In the genomic region with DNA sequence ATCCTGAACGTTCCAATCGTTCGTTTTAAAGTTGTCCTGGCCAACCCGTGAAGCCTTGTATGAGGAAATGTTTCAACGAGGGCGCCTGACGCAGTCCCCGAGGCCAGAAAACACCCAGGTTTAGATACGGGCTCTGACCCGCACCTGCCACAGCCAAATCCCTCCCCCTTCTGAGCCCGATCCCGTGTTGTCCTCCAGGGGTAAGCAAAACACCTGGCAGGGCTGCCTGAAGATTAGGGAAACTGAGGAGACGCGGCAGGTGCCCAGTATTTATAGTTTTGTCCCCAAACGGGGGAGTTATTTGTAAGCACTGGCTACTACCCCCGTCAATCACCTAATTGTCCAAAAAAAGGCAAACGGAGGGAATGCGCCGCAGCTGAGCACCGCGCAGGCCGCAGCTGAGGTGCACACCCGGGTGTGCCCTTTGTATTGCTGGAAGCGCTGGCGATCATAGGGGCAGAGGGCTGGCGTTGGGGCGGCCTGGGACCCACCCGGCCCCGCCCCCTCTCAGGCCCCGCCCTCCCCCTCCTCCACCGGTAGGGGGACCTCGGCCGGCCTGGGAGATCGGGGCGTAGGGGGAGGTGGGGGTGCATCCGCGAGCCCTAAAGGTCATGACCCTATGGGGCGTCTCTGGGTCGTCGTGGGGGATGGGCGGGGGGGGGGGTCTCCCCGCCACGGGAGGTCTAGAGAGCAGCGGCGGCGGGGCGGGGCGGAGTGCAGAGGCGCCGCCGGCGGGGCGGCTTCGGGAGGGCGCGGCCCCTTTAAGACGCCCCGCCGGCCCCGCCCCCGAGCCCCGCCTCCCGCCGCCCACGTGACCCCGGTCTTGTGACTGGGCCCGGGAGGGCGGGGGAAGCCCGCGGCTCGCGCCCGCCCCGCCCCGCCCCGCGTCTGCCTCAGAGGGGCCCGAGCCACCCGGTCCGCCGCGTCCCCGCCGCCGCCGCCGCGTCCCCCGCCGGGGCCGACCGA, we compare ENCODE assay signal across 1 cellular context.
TF ChIP-seq lines count a peak whose summit lies in the region.

A gene with protein sequence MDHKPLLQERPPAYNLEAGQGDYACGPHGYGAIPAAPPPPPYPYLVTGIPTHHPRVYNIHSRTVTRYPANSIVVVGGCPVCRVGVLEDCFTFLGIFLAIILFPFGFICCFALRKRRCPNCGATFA (plus strand): TSS at position 896 of the 966 bp plus-strand sequence. CDS start 110 bp downstream, outside the sequence.

TF ChIP-seq in HepG2, 621 proteins besides CTCF, POLR2A, EP300 and RAD21 (continued from another document and continues in another):
- TF ChIP-seq, protein P1, sequence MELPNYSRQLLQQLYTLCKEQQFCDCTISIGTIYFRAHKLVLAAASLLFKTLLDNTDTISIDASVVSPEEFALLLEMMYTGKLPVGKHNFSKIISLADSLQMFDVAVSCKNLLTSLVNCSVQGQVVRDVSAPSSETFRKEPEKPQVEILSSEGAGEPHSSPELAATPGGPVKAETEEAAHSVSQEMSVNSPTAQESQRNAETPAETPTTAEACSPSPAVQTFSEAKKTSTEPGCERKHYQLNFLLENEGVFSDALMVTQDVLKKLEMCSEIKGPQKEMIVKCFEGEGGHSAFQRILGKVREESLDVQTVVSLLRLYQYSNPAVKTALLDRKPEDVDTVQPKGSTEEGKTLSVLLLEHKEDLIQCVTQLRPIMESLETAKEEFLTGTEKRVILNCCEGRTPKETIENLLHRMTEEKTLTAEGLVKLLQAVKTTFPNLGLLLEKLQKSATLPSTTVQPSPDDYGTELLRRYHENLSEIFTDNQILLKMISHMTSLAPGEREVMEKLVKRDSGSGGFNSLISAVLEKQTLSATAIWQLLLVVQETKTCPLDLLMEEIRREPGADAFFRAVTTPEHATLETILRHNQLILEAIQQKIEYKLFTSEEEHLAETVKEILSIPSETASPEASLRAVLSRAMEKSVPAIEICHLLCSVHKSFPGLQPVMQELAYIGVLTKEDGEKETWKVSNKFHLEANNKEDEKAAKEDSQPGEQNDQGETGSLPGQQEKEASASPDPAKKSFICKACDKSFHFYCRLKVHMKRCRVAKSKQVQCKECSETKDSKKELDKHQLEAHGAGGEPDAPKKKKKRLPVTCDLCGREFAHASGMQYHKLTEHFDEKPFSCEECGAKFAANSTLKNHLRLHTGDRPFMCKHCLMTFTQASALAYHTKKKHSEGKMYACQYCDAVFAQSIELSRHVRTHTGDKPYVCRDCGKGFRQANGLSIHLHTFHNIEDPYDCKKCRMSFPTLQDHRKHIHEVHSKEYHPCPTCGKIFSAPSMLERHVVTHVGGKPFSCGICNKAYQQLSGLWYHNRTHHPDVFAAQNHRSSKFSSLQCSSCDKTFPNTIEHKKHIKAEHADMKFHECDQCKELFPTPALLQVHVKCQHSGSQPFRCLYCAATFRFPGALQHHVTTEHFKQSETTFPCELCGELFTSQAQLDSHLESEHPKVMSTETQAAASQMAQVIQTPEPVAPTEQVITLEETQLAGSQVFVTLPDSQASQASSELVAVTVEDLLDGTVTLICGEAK (IDR thresholded peaks at IDR 0.05) = no peak
- TF ChIP-seq, protein P1 (CRISPR knock-in tag; IDR thresholded peaks at IDR 0.05) = 0 out of 2 replicates have a peak, but pooled peaks have one; percentile 40
- TF ChIP-seq MED8 (CRISPR knock-in tag; IDR thresholded peaks at IDR 0.05; ENCODE audit: insufficient replicate concordance) = no peak
- 0 out of 2 replicates have a peak, but pooled peaks have one; percentile 32 for TF ChIP-seq ZSCAN12 (CRISPR knock-in tag; IDR thresholded peaks at IDR 0.05)
- no peak for TF ChIP-seq MAF1 (CRISPR knock-in tag; IDR thresholded peaks at IDR 0.05; ENCODE audit: borderline replicate concordance)
- TF ChIP-seq KLF9 (CRISPR knock-in tag; IDR thresholded peaks at IDR 0.05; ENCODE audit: low read depth) = no peak
- peak; percentile 27; the same call in 1 of the 2 replicates for TF ChIP-seq MYC (CRISPR knock-in tag; IDR thresholded peaks at IDR 0.05; ENCODE audit: borderline replicate concordance)
- peak; percentile 24; the same call in 1 of the 2 replicates for TF ChIP-seq THAP11 (CRISPR knock-in tag; IDR thresholded peaks at IDR 0.05)
- TF ChIP-seq ARHGAP35 (CRISPR knock-in tag; IDR thresholded peaks at IDR 0.05; ENCODE audit: borderline replicate concordance) = no peak
- TF ChIP-seq, protein P2, sequence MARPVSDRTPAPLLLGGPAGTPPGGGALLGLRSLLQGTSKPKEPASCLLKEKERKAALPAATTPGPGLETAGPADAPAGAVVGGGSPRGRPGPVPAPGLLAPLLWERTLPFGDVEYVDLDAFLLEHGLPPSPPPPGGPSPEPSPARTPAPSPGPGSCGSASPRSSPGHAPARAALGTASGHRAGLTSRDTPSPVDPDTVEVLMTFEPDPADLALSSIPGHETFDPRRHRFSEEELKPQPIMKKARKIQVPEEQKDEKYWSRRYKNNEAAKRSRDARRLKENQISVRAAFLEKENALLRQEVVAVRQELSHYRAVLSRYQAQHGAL (CRISPR knock-in tag; IDR thresholded peaks at IDR 0.05; ENCODE audit: not compliant biosample characterization) = no peak
- TF ChIP-seq MYNN (CRISPR knock-in tag; IDR thresholded peaks at IDR 0.05; ENCODE audit: low read depth) = no peak
- TF ChIP-seq, protein P3, sequence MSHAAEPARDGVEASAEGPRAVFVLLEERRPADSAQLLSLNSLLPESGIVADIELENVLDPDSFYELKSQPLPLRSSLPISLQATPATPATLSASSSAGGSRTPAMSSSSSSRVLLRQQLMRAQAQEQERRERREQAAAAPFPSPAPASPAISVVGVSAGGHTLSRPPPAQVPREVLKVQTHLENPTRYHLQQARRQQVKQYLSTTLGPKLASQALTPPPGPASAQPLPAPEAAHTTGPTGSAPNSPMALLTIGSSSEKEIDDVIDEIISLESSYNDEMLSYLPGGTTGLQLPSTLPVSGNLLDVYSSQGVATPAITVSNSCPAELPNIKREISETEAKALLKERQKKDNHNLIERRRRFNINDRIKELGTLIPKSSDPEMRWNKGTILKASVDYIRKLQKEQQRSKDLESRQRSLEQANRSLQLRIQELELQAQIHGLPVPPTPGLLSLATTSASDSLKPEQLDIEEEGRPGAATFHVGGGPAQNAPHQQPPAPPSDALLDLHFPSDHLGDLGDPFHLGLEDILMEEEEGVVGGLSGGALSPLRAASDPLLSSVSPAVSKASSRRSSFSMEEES (CRISPR knock-in tag; IDR thresholded peaks at IDR 0.05) = 0 out of 2 replicates have a peak, but pooled peaks have one; percentile 50
- TF ChIP-seq NR2F2 (IDR thresholded peaks at IDR 0.05; ENCODE audit: borderline replicate concordance, low read depth) = peak; percentile 49; the same call in 1 of the 2 replicates
- no peak for TF ChIP-seq ZZZ3 (CRISPR knock-in tag; IDR thresholded peaks at IDR 0.05; ENCODE audit: borderline replicate concordance)
- TF ChIP-seq, protein P4, sequence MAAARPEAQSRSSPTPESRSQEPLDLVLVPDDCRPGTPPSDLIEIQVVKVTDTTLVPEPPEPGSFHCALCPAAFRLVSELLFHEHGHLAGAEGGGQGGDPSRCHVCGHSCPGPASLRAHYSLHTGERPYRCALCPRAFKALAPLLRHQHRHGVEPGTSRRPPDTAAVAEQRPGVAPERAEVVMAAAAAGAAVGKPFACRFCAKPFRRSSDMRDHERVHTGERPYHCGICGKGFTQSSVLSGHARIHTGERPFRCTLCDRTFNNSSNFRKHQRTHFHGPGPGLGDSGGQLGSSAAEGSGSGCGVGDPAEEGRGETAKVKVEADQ (CRISPR knock-in tag; IDR thresholded peaks at IDR 0.05; ENCODE audit: borderline replicate concordance) = no peak
- TF ChIP-seq TEAD2 (CRISPR knock-in tag; IDR thresholded peaks at IDR 0.05) = no peak
- TF ChIP-seq, protein P5, sequence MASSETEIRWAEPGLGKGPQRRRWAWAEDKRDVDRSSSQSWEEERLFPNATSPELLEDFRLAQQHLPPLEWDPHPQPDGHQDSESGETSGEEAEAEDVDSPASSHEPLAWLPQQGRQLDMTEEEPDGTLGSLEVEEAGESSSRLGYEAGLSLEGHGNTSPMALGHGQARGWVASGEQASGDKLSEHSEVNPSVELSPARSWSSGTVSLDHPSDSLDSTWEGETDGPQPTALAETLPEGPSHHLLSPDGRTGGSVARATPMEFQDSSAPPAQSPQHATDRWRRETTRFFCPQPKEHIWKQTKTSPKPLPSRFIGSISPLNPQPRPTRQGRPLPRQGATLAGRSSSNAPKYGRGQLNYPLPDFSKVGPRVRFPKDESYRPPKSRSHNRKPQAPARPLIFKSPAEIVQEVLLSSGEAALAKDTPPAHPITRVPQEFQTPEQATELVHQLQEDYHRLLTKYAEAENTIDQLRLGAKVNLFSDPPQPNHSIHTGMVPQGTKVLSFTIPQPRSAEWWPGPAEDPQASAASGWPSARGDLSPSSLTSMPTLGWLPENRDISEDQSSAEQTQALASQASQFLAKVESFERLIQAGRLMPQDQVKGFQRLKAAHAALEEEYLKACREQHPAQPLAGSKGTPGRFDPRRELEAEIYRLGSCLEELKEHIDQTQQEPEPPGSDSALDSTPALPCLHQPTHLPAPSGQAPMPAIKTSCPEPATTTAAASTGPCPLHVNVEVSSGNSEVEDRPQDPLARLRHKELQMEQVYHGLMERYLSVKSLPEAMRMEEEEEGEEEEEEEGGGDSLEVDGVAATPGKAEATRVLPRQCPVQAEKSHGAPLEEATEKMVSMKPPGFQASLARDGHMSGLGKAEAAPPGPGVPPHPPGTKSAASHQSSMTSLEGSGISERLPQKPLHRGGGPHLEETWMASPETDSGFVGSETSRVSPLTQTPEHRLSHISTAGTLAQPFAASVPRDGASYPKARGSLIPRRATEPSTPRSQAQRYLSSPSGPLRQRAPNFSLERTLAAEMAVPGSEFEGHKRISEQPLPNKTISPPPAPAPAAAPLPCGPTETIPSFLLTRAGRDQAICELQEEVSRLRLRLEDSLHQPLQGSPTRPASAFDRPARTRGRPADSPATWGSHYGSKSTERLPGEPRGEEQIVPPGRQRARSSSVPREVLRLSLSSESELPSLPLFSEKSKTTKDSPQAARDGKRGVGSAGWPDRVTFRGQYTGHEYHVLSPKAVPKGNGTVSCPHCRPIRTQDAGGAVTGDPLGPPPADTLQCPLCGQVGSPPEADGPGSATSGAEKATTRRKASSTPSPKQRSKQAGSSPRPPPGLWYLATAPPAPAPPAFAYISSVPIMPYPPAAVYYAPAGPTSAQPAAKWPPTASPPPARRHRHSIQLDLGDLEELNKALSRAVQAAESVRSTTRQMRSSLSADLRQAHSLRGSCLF (CRISPR knock-in tag; IDR thresholded peaks at IDR 0.05; ENCODE audit: borderline replicate concordance) = no peak
- TF ChIP-seq IKZF1 (IDR thresholded peaks at IDR 0.05) = no peak
- 0 out of 2 replicates have a peak, but pooled peaks have one; percentile 22 for TF ChIP-seq ZNF768 (CRISPR knock-in tag; IDR thresholded peaks at IDR 0.05)
- TF ChIP-seq, protein P6, sequence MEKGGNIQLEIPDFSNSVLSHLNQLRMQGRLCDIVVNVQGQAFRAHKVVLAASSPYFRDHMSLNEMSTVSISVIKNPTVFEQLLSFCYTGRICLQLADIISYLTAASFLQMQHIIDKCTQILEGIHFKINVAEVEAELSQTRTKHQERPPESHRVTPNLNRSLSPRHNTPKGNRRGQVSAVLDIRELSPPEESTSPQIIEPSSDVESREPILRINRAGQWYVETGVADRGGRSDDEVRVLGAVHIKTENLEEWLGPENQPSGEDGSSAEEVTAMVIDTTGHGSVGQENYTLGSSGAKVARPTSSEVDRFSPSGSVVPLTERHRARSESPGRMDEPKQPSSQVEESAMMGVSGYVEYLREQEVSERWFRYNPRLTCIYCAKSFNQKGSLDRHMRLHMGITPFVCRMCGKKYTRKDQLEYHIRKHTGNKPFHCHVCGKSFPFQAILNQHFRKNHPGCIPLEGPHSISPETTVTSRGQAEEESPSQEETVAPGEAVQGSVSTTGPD (CRISPR knock-in tag; IDR thresholded peaks at IDR 0.05) = peak; percentile 72; the same call in 1 of the 2 replicates
- TF ChIP-seq CC2D1A (CRISPR knock-in tag; IDR thresholded peaks at IDR 0.05) = 0 out of 2 replicates have a peak, but pooled peaks have one; percentile 53
- no peak for TF ChIP-seq ZNF7 (CRISPR knock-in tag; IDR thresholded peaks at IDR 0.05)
- TF ChIP-seq SNAPC2 (CRISPR knock-in tag; IDR thresholded peaks at IDR 0.05) = no peak
- TF ChIP-seq TEAD3 (CRISPR knock-in tag; optimal IDR thresholded peaks at IDR 0.05; ENCODE audit: borderline replicate concordance) = peak; percentile 40
- TF ChIP-seq KDM2A (CRISPR knock-in tag; IDR thresholded peaks at IDR 0.05; ENCODE audit: borderline replicate concordance, low read depth) = peak; percentile 86; the same call in 1 of the 2 replicates
- TF ChIP-seq PHF20 (CRISPR knock-in tag; IDR thresholded peaks at IDR 0.05) = peak; percentile 33; the same call in 1 of the 2 replicates
- peak; percentile 39; the same call in 1 of the 2 replicates for TF ChIP-seq ATF7-NPFF (CRISPR knock-in tag; IDR thresholded peaks at IDR 0.05; ENCODE audit: low read depth)
- TF ChIP-seq, protein P7, sequence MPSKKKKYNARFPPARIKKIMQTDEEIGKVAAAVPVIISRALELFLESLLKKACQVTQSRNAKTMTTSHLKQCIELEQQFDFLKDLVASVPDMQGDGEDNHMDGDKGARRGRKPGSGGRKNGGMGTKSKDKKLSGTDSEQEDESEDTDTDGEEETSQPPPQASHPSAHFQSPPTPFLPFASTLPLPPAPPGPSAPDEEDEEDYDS (CRISPR knock-in tag; IDR thresholded peaks at IDR 0.05) = peak; percentile 61
- TF ChIP-seq ZEB1 (IDR thresholded peaks at IDR 0.05; ENCODE audit: insufficient replicate concordance, low read depth) = no peak
- peak; percentile 77 for TF ChIP-seq NR2F6 (IDR thresholded peaks at IDR 0.05)
- 0 out of 2 replicates have a peak, but pooled peaks have one; percentile 47 for TF ChIP-seq NR2F6 (CRISPR knock-in tag; IDR thresholded peaks at IDR 0.05)
